1 cellular context compared by ENCODE assay signal in genomic region chr16:61968242-61968978, GRCh38.
TF ChIP-seq lines count a peak whose summit lies in the region.

No MANE protein-coding gene starts in this region.

TF ChIP-seq in H1, 55 proteins besides CTCF, POLR2A, EP300 and RAD21:
- no peak; the same call in 1 of the 2 replicates for TF ChIP-seq TEAD4 (IDR thresholded peaks at IDR 0.05; ENCODE audit: low read depth, low read length)
- no peak for TF ChIP-seq FOSL1 (IDR thresholded peaks at IDR 0.05; ENCODE audit: insufficient read depth, low read depth, low read length)
- no peak for TF ChIP-seq TCF12 (IDR thresholded peaks at IDR 0.05; ENCODE audit: low read depth, low read length)
- TF ChIP-seq E2F6 (IDR thresholded peaks at IDR 0.05) = no peak
- TF ChIP-seq ASH2L (IDR thresholded peaks at IDR 0.05; ENCODE audit: low read length) = no peak
- TF ChIP-seq, protein P1, sequence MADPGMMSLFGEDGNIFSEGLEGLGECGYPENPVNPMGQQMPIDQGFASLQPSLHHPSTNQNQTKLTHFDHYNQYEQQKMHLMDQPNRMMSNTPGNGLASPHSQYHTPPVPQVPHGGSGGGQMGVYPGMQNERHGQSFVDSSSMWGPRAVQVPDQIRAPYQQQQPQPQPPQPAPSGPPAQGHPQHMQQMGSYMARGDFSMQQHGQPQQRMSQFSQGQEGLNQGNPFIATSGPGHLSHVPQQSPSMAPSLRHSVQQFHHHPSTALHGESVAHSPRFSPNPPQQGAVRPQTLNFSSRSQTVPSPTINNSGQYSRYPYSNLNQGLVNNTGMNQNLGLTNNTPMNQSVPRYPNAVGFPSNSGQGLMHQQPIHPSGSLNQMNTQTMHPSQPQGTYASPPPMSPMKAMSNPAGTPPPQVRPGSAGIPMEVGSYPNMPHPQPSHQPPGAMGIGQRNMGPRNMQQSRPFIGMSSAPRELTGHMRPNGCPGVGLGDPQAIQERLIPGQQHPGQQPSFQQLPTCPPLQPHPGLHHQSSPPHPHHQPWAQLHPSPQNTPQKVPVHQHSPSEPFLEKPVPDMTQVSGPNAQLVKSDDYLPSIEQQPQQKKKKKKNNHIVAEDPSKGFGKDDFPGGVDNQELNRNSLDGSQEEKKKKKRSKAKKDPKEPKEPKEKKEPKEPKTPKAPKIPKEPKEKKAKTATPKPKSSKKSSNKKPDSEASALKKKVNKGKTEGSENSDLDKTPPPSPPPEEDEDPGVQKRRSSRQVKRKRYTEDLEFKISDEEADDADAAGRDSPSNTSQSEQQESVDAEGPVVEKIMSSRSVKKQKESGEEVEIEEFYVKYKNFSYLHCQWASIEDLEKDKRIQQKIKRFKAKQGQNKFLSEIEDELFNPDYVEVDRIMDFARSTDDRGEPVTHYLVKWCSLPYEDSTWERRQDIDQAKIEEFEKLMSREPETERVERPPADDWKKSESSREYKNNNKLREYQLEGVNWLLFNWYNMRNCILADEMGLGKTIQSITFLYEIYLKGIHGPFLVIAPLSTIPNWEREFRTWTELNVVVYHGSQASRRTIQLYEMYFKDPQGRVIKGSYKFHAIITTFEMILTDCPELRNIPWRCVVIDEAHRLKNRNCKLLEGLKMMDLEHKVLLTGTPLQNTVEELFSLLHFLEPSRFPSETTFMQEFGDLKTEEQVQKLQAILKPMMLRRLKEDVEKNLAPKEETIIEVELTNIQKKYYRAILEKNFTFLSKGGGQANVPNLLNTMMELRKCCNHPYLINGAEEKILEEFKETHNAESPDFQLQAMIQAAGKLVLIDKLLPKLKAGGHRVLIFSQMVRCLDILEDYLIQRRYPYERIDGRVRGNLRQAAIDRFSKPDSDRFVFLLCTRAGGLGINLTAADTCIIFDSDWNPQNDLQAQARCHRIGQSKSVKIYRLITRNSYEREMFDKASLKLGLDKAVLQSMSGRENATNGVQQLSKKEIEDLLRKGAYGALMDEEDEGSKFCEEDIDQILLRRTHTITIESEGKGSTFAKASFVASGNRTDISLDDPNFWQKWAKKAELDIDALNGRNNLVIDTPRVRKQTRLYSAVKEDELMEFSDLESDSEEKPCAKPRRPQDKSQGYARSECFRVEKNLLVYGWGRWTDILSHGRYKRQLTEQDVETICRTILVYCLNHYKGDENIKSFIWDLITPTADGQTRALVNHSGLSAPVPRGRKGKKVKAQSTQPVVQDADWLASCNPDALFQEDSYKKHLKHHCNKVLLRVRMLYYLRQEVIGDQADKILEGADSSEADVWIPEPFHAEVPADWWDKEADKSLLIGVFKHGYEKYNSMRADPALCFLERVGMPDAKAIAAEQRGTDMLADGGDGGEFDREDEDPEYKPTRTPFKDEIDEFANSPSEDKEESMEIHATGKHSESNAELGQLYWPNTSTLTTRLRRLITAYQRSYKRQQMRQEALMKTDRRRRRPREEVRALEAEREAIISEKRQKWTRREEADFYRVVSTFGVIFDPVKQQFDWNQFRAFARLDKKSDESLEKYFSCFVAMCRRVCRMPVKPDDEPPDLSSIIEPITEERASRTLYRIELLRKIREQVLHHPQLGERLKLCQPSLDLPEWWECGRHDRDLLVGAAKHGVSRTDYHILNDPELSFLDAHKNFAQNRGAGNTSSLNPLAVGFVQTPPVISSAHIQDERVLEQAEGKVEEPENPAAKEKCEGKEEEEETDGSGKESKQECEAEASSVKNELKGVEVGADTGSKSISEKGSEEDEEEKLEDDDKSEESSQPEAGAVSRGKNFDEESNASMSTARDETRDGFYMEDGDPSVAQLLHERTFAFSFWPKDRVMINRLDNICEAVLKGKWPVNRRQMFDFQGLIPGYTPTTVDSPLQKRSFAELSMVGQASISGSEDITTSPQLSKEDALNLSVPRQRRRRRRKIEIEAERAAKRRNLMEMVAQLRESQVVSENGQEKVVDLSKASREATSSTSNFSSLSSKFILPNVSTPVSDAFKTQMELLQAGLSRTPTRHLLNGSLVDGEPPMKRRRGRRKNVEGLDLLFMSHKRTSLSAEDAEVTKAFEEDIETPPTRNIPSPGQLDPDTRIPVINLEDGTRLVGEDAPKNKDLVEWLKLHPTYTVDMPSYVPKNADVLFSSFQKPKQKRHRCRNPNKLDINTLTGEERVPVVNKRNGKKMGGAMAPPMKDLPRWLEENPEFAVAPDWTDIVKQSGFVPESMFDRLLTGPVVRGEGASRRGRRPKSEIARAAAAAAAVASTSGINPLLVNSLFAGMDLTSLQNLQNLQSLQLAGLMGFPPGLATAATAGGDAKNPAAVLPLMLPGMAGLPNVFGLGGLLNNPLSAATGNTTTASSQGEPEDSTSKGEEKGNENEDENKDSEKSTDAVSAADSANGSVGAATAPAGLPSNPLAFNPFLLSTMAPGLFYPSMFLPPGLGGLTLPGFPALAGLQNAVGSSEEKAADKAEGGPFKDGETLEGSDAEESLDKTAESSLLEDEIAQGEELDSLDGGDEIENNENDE (IDR thresholded peaks at IDR 0.05; ENCODE audit: insufficient replicate concordance, low read length) = no peak
- TF ChIP-seq PHF8 (conservative IDR thresholded peaks at IDR 0.05; ENCODE audit: low read depth, low read length) = no peak
- no peak for TF ChIP-seq MAFK (IDR thresholded peaks at IDR 0.05; ENCODE audit: low read depth, low read length)
- no peak for TF ChIP-seq KDM1A (IDR thresholded peaks at IDR 0.05; ENCODE audit: borderline replicate concordance, low read length)
- no peak for TF ChIP-seq SP2 (IDR thresholded peaks at IDR 0.05; ENCODE audit: low read length)
- no peak for TF ChIP-seq JUND (IDR thresholded peaks at IDR 0.05; ENCODE audit: low read length)
- no peak for TF ChIP-seq BCL11A (IDR thresholded peaks at IDR 0.05; ENCODE audit: low read depth in 2 of 2, low read length in 2 of 2)
- TF ChIP-seq EZH2 (IDR thresholded peaks at IDR 0.05; ENCODE audit: low read depth, low read length, severe bottlenecking) = no peak
- TF ChIP-seq RNF2 (IDR thresholded peaks at IDR 0.05; ENCODE audit: borderline replicate concordance, low read depth, low read length, missing control alignments, poor library complexity, severe bottlenecking) = no peak
- no peak for TF ChIP-seq KDM5A (IDR thresholded peaks at IDR 0.05; ENCODE audit: low read length)
- TF ChIP-seq CEBPB (IDR thresholded peaks at IDR 0.05; ENCODE audit: low read depth, low read length) = no peak
